ENCODE assay signal across 1 cellular context in genomic region chr1:92298573-92299476, GRCh38.
TF ChIP-seq lines count a peak whose summit lies in the region.

Gene GLMN, minus strand, starts transcription at chr1:92298987. Its CDS starts 988 bp downstream, at chr1:92297999.
Gene RPAP2, plus strand, starts transcription at chr1:92299059. Its CDS starts 15 bp downstream, at chr1:92299074.

TF ChIP-seq in HEK293, 187 proteins besides CTCF, POLR2A, EP300 and RAD21 (continued from another document and continues in another):
- TF ChIP-seq PRDM2 (tag by site-specific recombination; IDR thresholded peaks at IDR 0.05; ENCODE audit: borderline replicate concordance), result no peak
- TF ChIP-seq ZNF112 (tag by site-specific recombination; IDR thresholded peaks at IDR 0.05), result no peak
- TF ChIP-seq TRIM28 (IDR thresholded peaks at IDR 0.05; ENCODE audit: borderline replicate concordance, low read length), result peak; percentile 84; the same call in 1 of the 2 replicates
- TF ChIP-seq ZNF580 (tag by site-specific recombination; IDR thresholded peaks at IDR 0.05), result peak; percentile 41; the same call in 1 of the 2 replicates
- no peak for TF ChIP-seq ZNF529 (tag by site-specific recombination; IDR thresholded peaks at IDR 0.05; ENCODE audit: insufficient replicate concordance)
- TF ChIP-seq ZNF362 (tag by site-specific recombination; IDR thresholded peaks at IDR 0.05), result no peak
- TF ChIP-seq SP2 (tag by site-specific recombination; IDR thresholded peaks at IDR 0.05), result peak; percentile 84
- TF ChIP-seq ZNF449 (tag by site-specific recombination; IDR thresholded peaks at IDR 0.05), result peak; percentile 88
- TF ChIP-seq ZNF707 (tag by site-specific recombination; IDR thresholded peaks at IDR 0.05), result no peak
- peak; percentile 98 for TF ChIP-seq ZFP37 (tag by site-specific recombination; IDR thresholded peaks at IDR 0.05)
- TF ChIP-seq ZNF324 (tag by site-specific recombination; IDR thresholded peaks at IDR 0.05), result peak; percentile 87
- TF ChIP-seq FEZF1 (tag by site-specific recombination; IDR thresholded peaks at IDR 0.05), result no peak; the same call in 1 of the 2 replicates
- TF ChIP-seq ZNF366 (tag by site-specific recombination; conservative IDR thresholded peaks at IDR 0.05), result no peak
- TF ChIP-seq ZNF571 (tag by site-specific recombination; IDR thresholded peaks at IDR 0.05), result no peak
- no peak for TF ChIP-seq ZNF623 (tag by site-specific recombination; IDR thresholded peaks at IDR 0.05)
- TF ChIP-seq SETDB1 (IDR thresholded peaks at IDR 0.05; ENCODE audit: insufficient read length, low read length), result no peak
- no peak for TF ChIP-seq AEBP2 (tag by site-specific recombination; IDR thresholded peaks at IDR 0.05; ENCODE audit: borderline replicate concordance)
- TF ChIP-seq ZSCAN30 (tag by site-specific recombination; IDR thresholded peaks at IDR 0.05), result no peak; the same call in none of the 2 replicates
- no peak for TF ChIP-seq ZNF157 (tag by site-specific recombination; IDR thresholded peaks at IDR 0.05)
- 0 out of 2 replicates have a peak, but pooled peaks have one; percentile 9 for TF ChIP-seq ZNF518A (tag by site-specific recombination; conservative IDR thresholded peaks at IDR 0.05; ENCODE audit: low read depth)
- TF ChIP-seq ZNF214 (tag by site-specific recombination; IDR thresholded peaks at IDR 0.05; ENCODE audit: borderline replicate concordance), result no peak
- no peak for TF ChIP-seq ZNF791 (tag by site-specific recombination; IDR thresholded peaks at IDR 0.05)
- TF ChIP-seq PRDM1 (tag by site-specific recombination; IDR thresholded peaks at IDR 0.05), result no peak
- TF ChIP-seq ZNF701 (tag by site-specific recombination; IDR thresholded peaks at IDR 0.05), result no peak
- no peak for TF ChIP-seq ZNF426 (tag by site-specific recombination; IDR thresholded peaks at IDR 0.05)
- no peak for TF ChIP-seq ZNF133 (tag by site-specific recombination; IDR thresholded peaks at IDR 0.05)
- TF ChIP-seq MEIS1 (CRISPR knock-in tag; IDR thresholded peaks at IDR 0.05; ENCODE audit: borderline replicate concordance), result no peak
- peak; percentile 54 for TF ChIP-seq ZBTB11 (tag by site-specific recombination; conservative IDR thresholded peaks at IDR 0.05; ENCODE audit: low read depth)
- TF ChIP-seq ZNF114 (tag by site-specific recombination; IDR thresholded peaks at IDR 0.05), result no peak
- TF ChIP-seq ZNF768 (tag by site-specific recombination; IDR thresholded peaks at IDR 0.05), result no peak
- peak; percentile 79 for TF ChIP-seq ZEB2 (tag by site-specific recombination; IDR thresholded peaks at IDR 0.05)
- TF ChIP-seq ZBTB1 (tag by site-specific recombination; IDR thresholded peaks at IDR 0.05), result no peak
- TF ChIP-seq ZBTB48 (tag by site-specific recombination; IDR thresholded peaks at IDR 0.05), result peak; percentile 82
- TF ChIP-seq ZNF26 (tag by site-specific recombination; IDR thresholded peaks at IDR 0.05), result no peak
- no peak for TF ChIP-seq ZNF354C (tag by site-specific recombination; IDR thresholded peaks at IDR 0.05; ENCODE audit: borderline replicate concordance, low read depth)
- TF ChIP-seq ZNF211 (tag by site-specific recombination; IDR thresholded peaks at IDR 0.05; ENCODE audit: low read depth), result no peak
- no peak for TF ChIP-seq ZBTB7A (tag by site-specific recombination; IDR thresholded peaks at IDR 0.05; ENCODE audit: low read depth)
